In the genomic region with DNA sequence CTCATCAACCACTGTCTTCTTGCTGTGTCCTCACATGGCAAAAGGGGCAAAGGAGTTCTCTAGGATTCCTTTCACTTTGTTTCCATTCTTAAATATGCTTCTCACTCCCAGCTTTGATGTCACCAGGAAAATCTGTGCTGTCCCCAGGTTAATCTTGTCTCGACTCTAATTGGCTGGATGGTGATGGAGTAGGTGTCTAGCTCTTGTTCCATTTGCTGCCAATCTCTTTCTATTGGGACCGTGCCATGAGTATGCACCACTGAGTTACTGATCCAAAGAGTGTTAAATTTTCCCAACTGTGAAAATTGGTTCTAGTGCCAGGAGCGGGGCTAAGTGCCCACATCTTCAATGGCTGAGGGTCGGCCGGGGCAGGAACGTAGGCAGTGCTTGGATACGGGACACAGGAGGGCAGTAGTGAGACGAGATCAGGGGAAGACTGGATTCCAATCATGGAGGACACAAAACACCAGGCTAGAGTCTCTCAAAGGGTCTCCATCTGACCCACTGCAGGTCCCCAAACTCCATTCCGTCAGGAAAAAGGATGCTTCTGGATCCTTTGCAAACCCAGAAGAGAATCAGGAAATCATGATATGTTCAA, we compare ENCODE assay signal across 12 cellular contexts. TPM values are rescaled to one million over a fixed set of nuclear protein-coding genes. Genes with fewer than 3 reads are reported as not detected.
DNase-seq lines count a peak whose midpoint lies in the region; ATAC-seq and TF ChIP-seq lines count a peak whose summit lies in the region.
"Had no signal": no experiment of that assay in that cellular context is flagged by ENCODE, and none has a peak within 500 bp of the region (broad histone marks: within the 10 kb centered on the region; RNA-seq: fewer than 3 reads in every experiment).

No MANE protein-coding gene starts in this region.

- H2AFZ ChIP-seq in GM23248 = no peak overlapping the region

- H3K27ac Mint-ChIP-seq in activated naive CD8-positive, alpha-beta T cell treated with anti-CD3 and anti-CD28 coated beads, Interleukin-2, amount 50 U/mL, for 24 hours = no peak overlapping the region
- no peak overlapping the region for H3K27ac Mint-ChIP-seq in activated naive CD8-positive, alpha-beta T cell treated with anti-CD3 and anti-CD28 coated beads for 36 hours

- H3K27me3 ChIP-seq in GM23248 (replicated peaks; ENCODE audit: insufficient read depth) = no peaks in the 10 kb centered on the region

- no peak overlapping the region for H3K27ac ChIP-seq in GM23248
- H3K27ac ChIP-seq: C4-2B had no signal

- no peaks in the 10 kb centered on the region for H3K9me2 ChIP-seq in GM23248 (ENCODE audit: insufficient read depth)

- peaks cover 8% of the 10 kb centered on the region for H3K27me3 Mint-ChIP-seq in activated naive CD8-positive, alpha-beta T cell treated with anti-CD3 and anti-CD28 coated beads, Interleukin-2, amount 50 U/mL, for 24 hours
- peaks cover 11% of the 10 kb centered on the region for H3K27me3 Mint-ChIP-seq in activated naive CD8-positive, alpha-beta T cell treated with anti-CD3 and anti-CD28 coated beads for 36 hours

- H4K20me1 ChIP-seq in GM23248 (ENCODE audit: insufficient read depth) = no peaks in the 10 kb centered on the region

- no peak for ATAC-seq in activated naive CD8-positive, alpha-beta T cell treated with anti-CD3 and anti-CD28 coated beads, Interleukin-2, amount 50 U/mL, for 24 hours

- H3K4me1 Mint-ChIP-seq in activated naive CD8-positive, alpha-beta T cell treated with anti-CD3 and anti-CD28 coated beads, Interleukin-2, amount 50 U/mL, for 24 hours = no peaks in the 10 kb centered on the region
- H3K4me1 Mint-ChIP-seq in activated naive CD8-positive, alpha-beta T cell treated with anti-CD3 and anti-CD28 coated beads for 36 hours = no peaks in the 10 kb centered on the region

- in situ Hi-C loops in GM23248 (cut with MboI) = no loop called here

- no peaks in the 10 kb centered on the region for H3K36me3 Mint-ChIP-seq in activated naive CD8-positive, alpha-beta T cell treated with anti-CD3 and anti-CD28 coated beads, Interleukin-2, amount 50 U/mL, for 24 hours (ENCODE audit: low read depth)
- no peaks in the 10 kb centered on the region for H3K36me3 Mint-ChIP-seq in activated naive CD8-positive, alpha-beta T cell treated with anti-CD3 and anti-CD28 coated beads for 36 hours

- H3K4me2 ChIP-seq in GM23248 (ENCODE audit: unreplicated experiment) = no peak overlapping the region

- H3K4me3 Mint-ChIP-seq in activated naive CD8-positive, alpha-beta T cell treated with anti-CD3 and anti-CD28 coated beads, Interleukin-2, amount 50 U/mL, for 24 hours = no peak overlapping the region
- H3K4me3 Mint-ChIP-seq in activated naive CD8-positive, alpha-beta T cell treated with anti-CD3 and anti-CD28 coated beads for 36 hours = no peak overlapping the region

- H3K4me3 ChIP-seq in retinal pigment epithelial cell (ENCODE audit: low read length) = no peak overlapping the region
- no peak overlapping the region for H3K4me3 ChIP-seq in GM23248

- 70 to 73% methylated on average over 9 of the region's 9 CpGs for WGBS in GM23248 (ENCODE audit: low coverage in 1 of 2, low lambda C conversion rate in 2 of 2, missing lambda C conversion rate in 2 of 2), 2 experiments

- H3K9me3 Mint-ChIP-seq in activated naive CD8-positive, alpha-beta T cell treated with anti-CD3 and anti-CD28 coated beads, Interleukin-2, amount 50 U/mL, for 24 hours = no peaks in the 10 kb centered on the region
- H3K9me3 Mint-ChIP-seq in activated naive CD8-positive, alpha-beta T cell treated with anti-CD3 and anti-CD28 coated beads for 36 hours = no peaks in the 10 kb centered on the region

- H3K79me2 ChIP-seq in GM23248 (ENCODE audit: insufficient read depth) = no peaks in the 10 kb centered on the region

- no peaks in the 10 kb centered on the region for H3K36me3 ChIP-seq in GM23248 (ENCODE audit: low read depth)

- peaks cover 11% of the 10 kb centered on the region for H3K4me1 ChIP-seq in GM23248 (ENCODE audit: insufficient read depth)

- TF ChIP-seq CTCF in retinal pigment epithelial cell (conservative IDR thresholded peaks at IDR 0.05; ENCODE audit: low read depth, low read length) = peak; percentile 41

- DNase-seq in activated naive CD8-positive, alpha-beta T cell treated with anti-CD3 and anti-CD28 coated beads, Interleukin-2, amount 50 U/mL, for 24 hours = peak; percentile 4
- DNase-seq in activated naive CD8-positive, alpha-beta T cell treated with anti-CD3 and anti-CD28 coated beads for 36 hours = no peak
- peak; percentile 20 to 24 for DNase-seq in Kasumi-1 (lab: John Stamatoyannopoulos, UW)
- DNase-seq in cerebellum (ENCODE audit: low spot score) = peak; percentile 52
- DNase-seq in retinal pigment epithelial cell (ENCODE audit: low read depth) = no peak
- DNase-seq in GM23248 = no peak
- no peak for DNase-seq in NCI-H2107 treated with DMSO at 0.1 percent for 48 hours (lab: John Stamatoyannopoulos, UW; ENCODE audit: unreplicated experiment)
- no peak for DNase-seq in midbrain (lab: John Stamatoyannopoulos, UW)
- DNase-seq: hypothalamus; NCI-H510A; stimulated activated CD4-positive, alpha-beta T cell treated with anti-CD3 and anti-CD28 coated beads, Interleukin-1b, Interleukin-23, amount 100 ng/mL, for 48 hours had no signal

- H3K9me3 ChIP-seq in GM23248 (ENCODE audit: low read depth) = no peaks in the 10 kb centered on the region

- H3F3A ChIP-seq in GM23248 (ENCODE audit: insufficient read depth) = peaks cover 10% of the 10 kb centered on the region

- no peak overlapping the region for H3K9ac ChIP-seq in GM23248

RNA-seq across cellular contexts. Expression of gene CSNK2A3, which starts 47.7 kb away (rescaled TPM):
- total RNA-seq in activated naive CD8-positive, alpha-beta T cell treated with anti-CD3 and anti-CD28 coated beads for 36 hours = 1 to 10 TPM; 2.5 to 3.4 TPM
- total RNA-seq in cerebellum = 6.2 TPM
- total RNA-seq in GM23248 (2014; rRNA removed; shearing (Covaris generic)) = 2.5 and 3.3 TPM in 2 replicates
- 0.73 TPM in 1 of 2 replicates, not detected in the other for polyA plus RNA-seq in GM23248 (2016; fragmentation: Nextera tagmentation; extraction: Ambion mirVana)

Comparison
In these comparisons a context has a peak if more than half of its experiments do, and no peak if none do; other contexts are left out.
1. DNase-seq: peak in activated naive CD8-positive, alpha-beta T cell treated with anti-CD3 and anti-CD28 coated beads, Interleukin-2, amount 50 U/mL, for 24 hours (single experiment), Kasumi-1 (2 of 2) and cerebellum (single experiment); none in activated naive CD8-positive, alpha-beta T cell treated with anti-CD3 and anti-CD28 coated beads for 36 hours (single experiment), retinal pigment epithelial cell (single experiment), GM23248 (single experiment), NCI-H2107 treated with DMSO at 0.1 percent for 48 hours (single experiment) and midbrain (single experiment).